In genomic region chr9:34665381-34666250, GRCh38 we compare ENCODE assay signal across 1 cellular context.
TF ChIP-seq lines count a peak whose summit lies in the region.

No MANE protein-coding gene starts in this region.

TF ChIP-seq in K562, 482 proteins besides CTCF, POLR2A, EP300 and RAD21 (continues in another document):
- TF ChIP-seq, protein P1, sequence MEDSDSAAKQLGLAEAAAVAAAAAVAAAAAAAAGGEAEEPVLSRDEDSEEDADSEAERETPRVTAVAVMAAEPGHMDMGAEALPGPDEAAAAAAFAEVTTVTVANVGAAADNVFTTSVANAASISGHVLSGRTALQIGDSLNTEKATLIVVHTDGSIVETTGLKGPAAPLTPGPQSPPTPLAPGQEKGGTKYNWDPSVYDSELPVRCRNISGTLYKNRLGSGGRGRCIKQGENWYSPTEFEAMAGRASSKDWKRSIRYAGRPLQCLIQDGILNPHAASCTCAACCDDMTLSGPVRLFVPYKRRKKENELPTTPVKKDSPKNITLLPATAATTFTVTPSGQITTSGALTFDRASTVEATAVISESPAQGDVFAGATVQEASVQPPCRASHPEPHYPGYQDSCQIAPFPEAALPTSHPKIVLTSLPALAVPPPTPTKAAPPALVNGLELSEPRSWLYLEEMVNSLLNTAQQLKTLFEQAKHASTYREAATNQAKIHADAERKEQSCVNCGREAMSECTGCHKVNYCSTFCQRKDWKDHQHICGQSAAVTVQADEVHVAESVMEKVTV (CRISPR knock-in tag; IDR thresholded peaks at IDR 0.05) = no peak
- no peak; the same call in 1 of the 2 replicates for TF ChIP-seq RB1 (IDR thresholded peaks at IDR 0.05; ENCODE audit: low read depth)
- TF ChIP-seq POLR2B (IDR thresholded peaks at IDR 0.05; ENCODE audit: low read depth, partially characterized antibody) = peak; percentile 95
- TF ChIP-seq TFAP4 (CRISPR knock-in tag; IDR thresholded peaks at IDR 0.05; ENCODE audit: borderline replicate concordance) = peak; percentile 60
- TF ChIP-seq NR2C1 (IDR thresholded peaks at IDR 0.05) = peak; percentile 85
- peak; percentile 77; the same call in 1 of the 2 replicates for TF ChIP-seq NR2C1 (tag; IDR thresholded peaks at IDR 0.05)
- TF ChIP-seq ZBTB12 (CRISPR knock-in tag; IDR thresholded peaks at IDR 0.05) = peak; percentile 74
- TF ChIP-seq EGR1 (conservative IDR thresholded peaks at IDR 0.05) = peak; percentile 99
- peak; percentile 96 for TF ChIP-seq CREB1 (IDR thresholded peaks at IDR 0.05)
- peak; percentile 93 for TF ChIP-seq CREB1 (CRISPR knock-in tag; IDR thresholded peaks at IDR 0.05)
- TF ChIP-seq CEBPG (CRISPR knock-in tag; IDR thresholded peaks at IDR 0.05) = peak; percentile 71; the same call in 1 of the 2 replicates
- peak; percentile 82 to 88 for TF ChIP-seq CEBPG (tag; conservative IDR thresholded peaks at IDR 0.05 in 1 of 2, IDR thresholded peaks at IDR 0.05 in 1 of 2)
- peak in 1 of 2 experiments; percentile 26; a peak in 1 of 4 replicates for TF ChIP-seq RCOR1 (IDR thresholded peaks at IDR 0.05; ENCODE audit: borderline replicate concordance in 1 of 2, low read depth in 2 of 2, low read length in 2 of 2)
- peak; percentile 89 for TF ChIP-seq TAF9B (IDR thresholded peaks at IDR 0.05; ENCODE audit: partially characterized antibody)
- no peak for TF ChIP-seq BHLHE40 (IDR thresholded peaks at IDR 0.05; ENCODE audit: low read length)
- TF ChIP-seq EP400 (IDR thresholded peaks at IDR 0.05) = peak; percentile 77
- TF ChIP-seq POLR2G (IDR thresholded peaks at IDR 0.05; ENCODE audit: low read depth, low read length) = peak; percentile 81
- no peak for TF ChIP-seq ZNF699 (CRISPR knock-in tag; IDR thresholded peaks at IDR 0.05; ENCODE audit: insufficient replicate concordance)
- peak; percentile 85 for TF ChIP-seq TAF1 (IDR thresholded peaks at IDR 0.05; ENCODE audit: control insufficient read depth, extremely low read depth, insufficient read depth, low read length, severe bottlenecking)
- no peak for TF ChIP-seq ZNF431 (CRISPR knock-in tag; IDR thresholded peaks at IDR 0.05)
- no peak for TF ChIP-seq EHMT2 (IDR thresholded peaks at IDR 0.05)
- TF ChIP-seq ZBTB7A (IDR thresholded peaks at IDR 0.05; ENCODE audit: borderline replicate concordance, control insufficient read depth, low read depth, low read length) = peak; percentile 96
- TF ChIP-seq NR2C2 (CRISPR knock-in tag; IDR thresholded peaks at IDR 0.05) = no peak
- TF ChIP-seq NR2C2 (tag; IDR thresholded peaks at IDR 0.05) = peak; percentile 89
- TF ChIP-seq THRAP3 (IDR thresholded peaks at IDR 0.05; ENCODE audit: borderline replicate concordance) = 0 out of 2 replicates have a peak, but pooled peaks have one; percentile 43
- peak; percentile 51; the same call in 1 of the 2 replicates for TF ChIP-seq GATAD2A (IDR thresholded peaks at IDR 0.05)
- TF ChIP-seq ETV5 (CRISPR knock-in tag; IDR thresholded peaks at IDR 0.05; ENCODE audit: low read depth) = peak; percentile 53; the same call in 1 of the 2 replicates
- TF ChIP-seq ETV1 (tag; conservative IDR thresholded peaks at IDR 0.05; ENCODE audit: low read depth) = peak; percentile 57; the same call in 1 of the 2 replicates
- TF ChIP-seq RFX5 (IDR thresholded peaks at IDR 0.05; ENCODE audit: low read depth, low read length) = 0 out of 2 replicates have a peak, but pooled peaks have one; percentile 24
- 0 out of 2 replicates have a peak, but pooled peaks have one; percentile 27 for TF ChIP-seq MGA (IDR thresholded peaks at IDR 0.05)
- TF ChIP-seq PHF8 (IDR thresholded peaks at IDR 0.05; ENCODE audit: borderline replicate concordance, low read length) = peak; percentile 77; the same call in 1 of the 2 replicates
- TF ChIP-seq, protein P2, sequence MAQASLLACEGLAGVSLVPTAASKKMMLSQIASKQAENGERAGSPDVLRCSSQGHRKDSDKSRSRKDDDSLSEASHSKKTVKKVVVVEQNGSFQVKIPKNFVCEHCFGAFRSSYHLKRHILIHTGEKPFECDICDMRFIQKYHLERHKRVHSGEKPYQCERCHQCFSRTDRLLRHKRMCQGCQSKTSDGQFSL (CRISPR knock-in tag; IDR thresholded peaks at IDR 0.05) = no peak
- TF ChIP-seq, protein P2 (tag; IDR thresholded peaks at IDR 0.05) = 0 out of 4 replicates have a peak, but pooled peaks of 1 of the 2 experiments have one; percentile 21
- TF ChIP-seq SP1 (CRISPR knock-in tag; IDR thresholded peaks at IDR 0.05) = peak; percentile 72
- TF ChIP-seq POLR2H (tag; IDR thresholded peaks at IDR 0.05; ENCODE audit: low read depth) = no peak; the same call in none of the 2 replicates
- peak in 1 of 2 experiments; percentile 68; a peak in 2 of 4 replicates for TF ChIP-seq TBL1XR1 (IDR thresholded peaks at IDR 0.05; ENCODE audit: low read length in 2 of 2)
- TF ChIP-seq RNF2 (IDR thresholded peaks at IDR 0.05) = peak; percentile 57; the same call in 1 of the 2 replicates
- TF ChIP-seq, protein P3, sequence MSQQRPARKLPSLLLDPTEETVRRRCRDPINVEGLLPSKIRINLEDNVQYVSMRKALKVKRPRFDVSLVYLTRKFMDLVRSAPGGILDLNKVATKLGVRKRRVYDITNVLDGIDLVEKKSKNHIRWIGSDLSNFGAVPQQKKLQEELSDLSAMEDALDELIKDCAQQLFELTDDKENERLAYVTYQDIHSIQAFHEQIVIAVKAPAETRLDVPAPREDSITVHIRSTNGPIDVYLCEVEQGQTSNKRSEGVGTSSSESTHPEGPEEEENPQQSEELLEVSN (IDR thresholded peaks at IDR 0.05; ENCODE audit: borderline replicate concordance in 1 of 2, extremely low read depth in 1 of 2, insufficient read depth in 1 of 2, insufficient read length in 1 of 2, low read depth in 1 of 2, low read length in 1 of 2, poor library complexity in 1 of 2, severe bottlenecking in 1 of 2) = peak in 1 of 2 experiments; percentile 42
- TF ChIP-seq KHSRP (IDR thresholded peaks at IDR 0.05) = peak; percentile 60
- TF ChIP-seq VEZF1 (CRISPR knock-in tag; IDR thresholded peaks at IDR 0.05) = peak; percentile 90
- peak; percentile 97 for TF ChIP-seq CREM (IDR thresholded peaks at IDR 0.05; ENCODE audit: low read depth)
- peak; percentile 30 for TF ChIP-seq FOSL1 (tag; conservative IDR thresholded peaks at IDR 0.05)
- peak; percentile 15 to 29; a peak in 1 of 4 replicates for TF ChIP-seq KDM1A (IDR thresholded peaks at IDR 0.05)
- peak in 1 of 2 experiments; percentile 40; a peak in 1 of 4 replicates for TF ChIP-seq CSDE1 (IDR thresholded peaks at IDR 0.05)
